11 cellular contexts compared by ENCODE assay signal in the genomic region with DNA sequence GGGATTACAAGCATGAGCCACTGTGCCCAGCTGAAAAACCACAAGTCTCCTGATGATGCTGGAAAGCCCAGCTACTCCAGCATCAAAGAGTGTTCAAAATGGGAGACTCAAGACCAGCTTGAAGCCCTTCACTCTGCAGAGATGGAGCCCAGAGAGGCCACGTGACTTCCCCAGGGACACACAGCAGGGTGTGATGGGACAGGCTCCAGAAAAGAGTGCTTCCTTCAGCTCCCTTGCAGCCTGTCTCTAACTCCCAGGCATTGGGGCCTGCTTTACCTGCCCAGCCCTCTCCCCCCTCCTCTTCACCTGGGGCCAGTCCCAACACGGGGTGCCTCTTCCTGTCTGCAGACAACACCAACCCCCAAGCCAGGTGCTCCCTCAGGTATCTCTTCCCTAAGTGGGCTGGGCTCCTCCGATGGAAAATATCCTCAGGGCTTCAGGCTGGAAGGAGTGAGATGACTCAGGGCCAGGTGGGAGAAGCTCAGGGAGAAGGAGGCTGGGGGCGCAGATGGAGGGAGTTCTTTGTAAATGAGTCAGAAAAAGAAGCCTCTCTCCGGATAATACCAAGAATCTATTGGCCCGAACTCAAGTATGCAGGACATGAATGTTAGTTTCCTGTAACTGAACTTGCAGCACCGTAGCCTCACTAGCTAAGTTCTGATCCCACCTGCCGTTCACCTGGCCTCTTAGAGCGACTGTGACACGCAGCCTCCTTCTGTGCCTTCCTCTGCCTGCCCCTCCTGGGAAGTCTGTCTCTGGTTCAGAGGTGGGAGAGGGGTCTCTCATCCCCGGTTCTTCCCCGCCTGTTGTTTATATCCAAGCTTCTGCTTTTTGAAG.
A peak's percentile ranks its signal among the peaks of the same experiment; 100 is the strongest.
DNase-seq lines count a peak whose midpoint lies in the region; ATAC-seq and TF ChIP-seq lines count a peak whose summit lies in the region.
"Had no signal": no experiment of that assay in that cellular context is flagged by ENCODE, and none has a peak within 500 bp of the region (broad histone marks: within the 10 kb centered on the region; RNA-seq: fewer than 3 reads in every experiment).

No MANE protein-coding gene starts in this region.

- H3K27ac Mint-ChIP-seq in Calu3 (ENCODE audit: unreplicated experiment) = peak overlapping the region; percentile 83
- no peak overlapping the region for H3K27ac Mint-ChIP-seq in CD4-positive, alpha-beta T cell

- BruUV-seq in Calu3 (replicated peaks; lab: Mats Ljungman, UMichigan) = no TSS peak

- intact Hi-C loops in Calu3 (cut with micrococcal nuclease; ENCODE audit: unreplicated experiment) = no loop called here
- intact Hi-C loops in CD4-positive, alpha-beta T cell (cut with DNase I, micrococcal nuclease) = no loop called here

- peaks cover 10% of the 10 kb centered on the region for H3K36me3 Mint-ChIP-seq in Calu3 (ENCODE audit: insufficient read depth, unreplicated experiment)
- no peaks in the 10 kb centered on the region for H3K36me3 Mint-ChIP-seq in CD4-positive, alpha-beta T cell (ENCODE audit: low read depth)

- no peaks in the 10 kb centered on the region for H3K27me3 ChIP-seq in osteoblast (ENCODE audit: insufficient read depth, low read length)
- H3K27me3 ChIP-seq in CD4-positive, alpha-beta T cell (ENCODE audit: control insufficient read depth, insufficient read depth, low read length) = no peaks in the 10 kb centered on the region
- H3K27me3 ChIP-seq: gastrocnemius medialis had no signal

- TF ChIP-seq CTCF in Calu3 (IDR thresholded peaks at IDR 0.05; ENCODE audit: unreplicated experiment) (no peak), osteoblast (IDR thresholded peaks at IDR 0.05; ENCODE audit: extremely low read depth, low read depth, low read length) (no peak)
- no peak for TF ChIP-seq CTCF in CD4-positive, alpha-beta T cell (IDR thresholded peaks at IDR 0.05)

- H2AFZ ChIP-seq in osteoblast (ENCODE audit: low read length) = no peak overlapping the region

- H3K79me2 ChIP-seq in osteoblast (ENCODE audit: insufficient read depth, low read length) = no peaks in the 10 kb centered on the region

- H3K4me1 Mint-ChIP-seq in Calu3 (ENCODE audit: low read depth, unreplicated experiment) = peaks cover 51% of the 10 kb centered on the region
- H3K4me1 Mint-ChIP-seq in CD4-positive, alpha-beta T cell (ENCODE audit: low read depth) = no peaks in the 10 kb centered on the region

- no peaks in the 10 kb centered on the region for H3K27me3 Mint-ChIP-seq in Calu3 (ENCODE audit: unreplicated experiment)
- H3K27me3 Mint-ChIP-seq in CD4-positive, alpha-beta T cell = no peaks in the 10 kb centered on the region

- H3K4me2 ChIP-seq in osteoblast (ENCODE audit: insufficient read depth, low read length) = peak overlapping the region; percentile 44

- peak overlapping the region; percentile 21 for H3K4me3 Mint-ChIP-seq in Calu3 (ENCODE audit: low read depth, unreplicated experiment)
- no peak overlapping the region for H3K4me3 Mint-ChIP-seq in CD4-positive, alpha-beta T cell

- H3K4me1 ChIP-seq in osteoblast (ENCODE audit: insufficient read depth, low read length) = peaks cover 24% of the 10 kb centered on the region
- H3K4me1 ChIP-seq: spleen had no signal

- no peak overlapping the region for H3K27ac ChIP-seq in osteoblast (ENCODE audit: low read depth, low read length)
- H3K27ac ChIP-seq in CD4-positive, alpha-beta T cell (ENCODE audit: low read depth, low read length) = no peak overlapping the region
- H3K27ac ChIP-seq: gastrocnemius medialis, spleen had no signal

- H3K9me3 ChIP-seq in osteoblast (ENCODE audit: low read depth, low read length) = no peaks in the 10 kb centered on the region
- no peaks in the 10 kb centered on the region for H3K9me3 ChIP-seq in CD4-positive, alpha-beta T cell (ENCODE audit: control insufficient read depth, low read length)
- H3K9me3 ChIP-seq: gastrocnemius medialis, spleen had no signal

- DNase-seq in Calu3 (peak; percentile 83), NCI-H2196 treated with DMSO at 0.1 percent for 48 hours (lab: John Stamatoyannopoulos, UW; ENCODE audit: unreplicated experiment) (peak; percentile 19), epidermal melanocyte (ENCODE audit: insufficient read length, low spot score) (peak; percentile 75), osteoblast (ENCODE audit: insufficient read length, low spot score, missing footprints) (peak; percentile 82), NOMO-1 treated with dmso at 0.1 percent for 144 hours (lab: John Stamatoyannopoulos, UW; ENCODE audit: unreplicated experiment) (no peak), CD1c-positive myeloid dendritic cell (ENCODE audit: extremely low spot score) (no peak)
- no peak for DNase-seq in CD4-positive, alpha-beta T cell
- DNase-seq: gastrocnemius medialis, NCI-H2081 treated with DMSO at 0.1 percent for 48 hours, spleen had no signal

- H3K4me3 ChIP-seq in osteoblast (ENCODE audit: insufficient read depth, low read length) = no peak overlapping the region
- H3K4me3 ChIP-seq: gastrocnemius medialis, spleen had no signal

- ATAC-seq in CD4-positive, alpha-beta T cell (ENCODE audit: poor library complexity) = no peak
- ATAC-seq in GM21423 (IDR thresholded peaks at IDR 0.05; ENCODE audit: unreplicated experiment) = no peak

- CTCF ChIA-PET in Calu3 (lab: Charles Lee) = interaction anchor here (0.6 to 1.2 kb wide), 10 partner anchors 9 to 429 kb away, joined by 3 to 6 read pairs (median 3); no protein-coding TSS in a partner anchor
- CTCF ChIA-PET in CD4-positive, alpha-beta T cell (lab: Charles Lee) = no interaction called here

- no peaks in the 10 kb centered on the region for H3K36me3 ChIP-seq in osteoblast (ENCODE audit: insufficient read depth, low read length)
- H3K36me3 ChIP-seq: gastrocnemius medialis, spleen had no signal

- no peaks in the 10 kb centered on the region for H4K20me1 ChIP-seq in osteoblast (ENCODE audit: insufficient read depth, low read length)

- POLR2A ChIA-PET in CD4-positive, alpha-beta T cell (lab: Charles Lee) = no interaction called here

- no peaks in the 10 kb centered on the region for H3K9me3 Mint-ChIP-seq in Calu3 (ENCODE audit: low read depth, unreplicated experiment)
- no peaks in the 10 kb centered on the region for H3K9me3 Mint-ChIP-seq in CD4-positive, alpha-beta T cell

Comparison
In these comparisons a context has a peak if more than half of its experiments do, and no peak if none do; other contexts are left out.
1. DNase-seq: peak in Calu3 (single experiment), NCI-H2196 treated with DMSO at 0.1 percent for 48 hours (single experiment), epidermal melanocyte (single experiment) and osteoblast (single experiment); none in NOMO-1 treated with dmso at 0.1 percent for 144 hours (single experiment), CD1c-positive myeloid dendritic cell (single experiment) and CD4-positive, alpha-beta T cell (0 of 10).